9 cellular contexts compared by ENCODE assay signal in genomic region chr10:62437696-62438095, GRCh38.
DNase-seq lines count a peak whose midpoint lies in the region; ATAC-seq and TF ChIP-seq lines count a peak whose summit lies in the region.
"Had no signal": no experiment of that assay in that cellular context is flagged by ENCODE, and none has a peak within 500 bp of the region (broad histone marks: within the 10 kb centered on the region; RNA-seq: fewer than 3 reads in every experiment).

No MANE protein-coding gene starts in this region.

- H3K4me3 ChIP-seq in tibial artery = no peak overlapping the region

- H3K27ac ChIP-seq in tibial artery = no peak overlapping the region

- H3K4me1 Mint-ChIP-seq in activated T-cell treated with anti-CD3 and anti-CD28 coated beads, Interleukin-2, amount 50 U/mL, for 72 hours (ENCODE audit: low read depth) = peaks cover 14% of the 10 kb centered on the region

- H3K4me3 Mint-ChIP-seq in activated T-cell treated with anti-CD3 and anti-CD28 coated beads, Interleukin-2, amount 50 U/mL, for 72 hours = no peak overlapping the region
- H3K4me3 Mint-ChIP-seq: central memory CD8-positive, alpha-beta T cell had no signal

- ATAC-seq in activated T-cell treated with anti-CD3 and anti-CD28 coated beads, Interleukin-2, amount 50 U/mL, for 72 hours (replicated peaks in 1 of 2) = peak; percentile 35 to 49
- ATAC-seq in HG02763 (IDR thresholded peaks at IDR 0.05; ENCODE audit: unreplicated experiment) = peak; percentile 42

- no peaks in the 10 kb centered on the region for H3K27me3 ChIP-seq in tibial artery

- TF ChIP-seq CTCF in tibial artery (IDR thresholded peaks at IDR 0.05) = peak; percentile 74 to 82

- in situ Hi-C loops in T47D (cut with HindIII; ENCODE audit: low pct_unique_long_range_greater_than_20kb, low sequenced_read_pairs) = no loop called here

- no peaks in the 10 kb centered on the region for H3K36me3 ChIP-seq in tibial artery

- H3K27ac Mint-ChIP-seq in activated T-cell treated with anti-CD3 and anti-CD28 coated beads, Interleukin-2, amount 50 U/mL, for 72 hours = no peak overlapping the region

- H3K27me3 Mint-ChIP-seq in activated T-cell treated with anti-CD3 and anti-CD28 coated beads, Interleukin-2, amount 50 U/mL, for 72 hours (ENCODE audit: low read depth) = peaks cover 10% of the 10 kb centered on the region
- H3K27me3 Mint-ChIP-seq: central memory CD8-positive, alpha-beta T cell had no signal

- H3K9me3 Mint-ChIP-seq in activated T-cell treated with anti-CD3 and anti-CD28 coated beads, Interleukin-2, amount 50 U/mL, for 72 hours = no peaks in the 10 kb centered on the region
- H3K9me3 Mint-ChIP-seq: central memory CD8-positive, alpha-beta T cell had no signal

- intact Hi-C loops in tibial artery (cut with DNase I; ENCODE audit: low total_unique reads) = loop anchor here (5.0 kb wide), 1 partner anchor 720 kb away; no protein-coding TSS in a partner anchor

- peak; percentile 2 to 33 for DNase-seq in activated T-cell treated with anti-CD3 and anti-CD28 coated beads, Interleukin-2, amount 50 U/mL, for 72 hours
- DNase-seq in activated T-cell treated with anti-CD3 and anti-CD28 coated beads, Interleukin-2, amount 50 U/mL, for 48 hours = no peak
- DNase-seq in NCI-H748 treated with DMSO at 0.1 percent for 48 hours (lab: John Stamatoyannopoulos, UW) (peak; percentile 17), T47D (ENCODE audit: low read depth in 1 of 2, low spot score in 1 of 2) (peak; percentile 38 to 79), kidney tubule cell (ENCODE audit: low spot score) (peak; percentile 83), tibial artery (no peak), activated T-cell treated with anti-CD3 and anti-CD28 coated beads for 4 hours (no peak)

- H3K4me1 ChIP-seq in tibial artery = peaks cover 0 to 23% (median 8%) of the 10 kb centered on the region in 4 donors

- H3K36me3 Mint-ChIP-seq in activated T-cell treated with anti-CD3 and anti-CD28 coated beads, Interleukin-2, amount 50 U/mL, for 72 hours (ENCODE audit: insufficient read depth in 2 of 2) = no peaks in the 10 kb centered on the region

- no peaks in the 10 kb centered on the region for H3K9me3 ChIP-seq in tibial artery

Comparison
In these comparisons a context has a peak if more than half of its experiments do, and no peak if none do; other contexts are left out.
1. DNase-seq: peak in activated T-cell treated with anti-CD3 and anti-CD28 coated beads, Interleukin-2, amount 50 U/mL, for 72 hours (2 of 2), NCI-H748 treated with DMSO at 0.1 percent for 48 hours (single experiment), T47D (2 of 2) and kidney tubule cell (single experiment); none in activated T-cell treated with anti-CD3 and anti-CD28 coated beads, Interleukin-2, amount 50 U/mL, for 48 hours (0 of 2), tibial artery (0 of 2) and activated T-cell treated with anti-CD3 and anti-CD28 coated beads for 4 hours (single experiment).